ENCODE assay signal across 11 cellular contexts in genomic region chr10:11743461-11744338, GRCh38. TPM values are rescaled to one million over a fixed set of nuclear protein-coding genes. Genes with fewer than 3 reads are reported as not detected.
A peak's percentile ranks its signal among the peaks of the same experiment; 100 is the strongest.
DNase-seq lines count a peak whose midpoint lies in the region; ATAC-seq, FAIRE-seq and TF ChIP-seq lines count a peak whose summit lies in the region.
"Had no signal": no experiment of that assay in that cellular context is flagged by ENCODE, and none has a peak within 500 bp of the region (broad histone marks: within the 10 kb centered on the region; RNA-seq: fewer than 3 reads in every experiment).

No MANE protein-coding gene starts in this region.

- H3K27me3 Mint-ChIP-seq in activated CD4-positive, alpha-beta T cell treated with anti-CD3 and anti-CD28 coated beads, Interleukin-2, amount 10 ng/mL, durations not matched to agents 24 days and 14 days: peaks cover 49% of the 10 kb centered on the region
- H3K27me3 Mint-ChIP-seq in brain: no peaks in the 10 kb centered on the region
- H3K27me3 Mint-ChIP-seq in stimulated activated memory B cell treated with anti-CD40 and anti-IgM and Interleukin-4, amounts not matched to agents 10 μg/mL and 1 μg/mL and 100 μg/mL, for 72 hours: no peaks in the 10 kb centered on the region

- ATAC-seq in stimulated activated memory B cell treated with anti-CD40 and anti-IgM and Interleukin-4, amounts not matched to agents 10 μg/mL and 1 μg/mL and 100 μg/mL, for 72 hours: no peak
- no peak for ATAC-seq in GM19467 (IDR thresholded peaks at IDR 0.05; ENCODE audit: unreplicated experiment)
- no peak for ATAC-seq in HG03442 (IDR thresholded peaks at IDR 0.05; ENCODE audit: unreplicated experiment)

- no peaks in the 10 kb centered on the region for H3K27me3 ChIP-seq in liver (ENCODE audit: control insufficient read depth in 4 of 4, insufficient read depth in 4 of 4, low read length in 3 of 4)
- H3K27me3 ChIP-seq: uterus had no signal

- H3K27ac Mint-ChIP-seq in activated CD4-positive, alpha-beta T cell treated with anti-CD3 and anti-CD28 coated beads, Interleukin-2, amount 10 ng/mL, durations not matched to agents 24 days and 14 days: no peak overlapping the region
- no peak overlapping the region for H3K27ac Mint-ChIP-seq in brain
- peak overlapping the region; percentile 65 for H3K27ac Mint-ChIP-seq in stimulated activated memory B cell treated with anti-CD40 and anti-IgM and Interleukin-4, amounts not matched to agents 10 μg/mL and 1 μg/mL and 100 μg/mL, for 72 hours

- no peaks in the 10 kb centered on the region for H3K9me3 ChIP-seq in liver (ENCODE audit: control insufficient read depth in 4 of 4, low read length in 3 of 4)
- H3K9me3 ChIP-seq: uterus had no signal

- H3K4me3 Mint-ChIP-seq in activated CD4-positive, alpha-beta T cell treated with anti-CD3 and anti-CD28 coated beads, Interleukin-2, amount 10 ng/mL, durations not matched to agents 24 days and 14 days: peak overlapping the region; percentile 64
- H3K4me3 Mint-ChIP-seq in brain: peak overlapping the region in 4 of 5 experiments; percentile 37 to 72 (median 64)
- peak overlapping the region; percentile 71 for H3K4me3 Mint-ChIP-seq in stimulated activated memory B cell treated with anti-CD40 and anti-IgM and Interleukin-4, amounts not matched to agents 10 μg/mL and 1 μg/mL and 100 μg/mL, for 72 hours

- peaks cover 5% of the 10 kb centered on the region for H3K9me3 Mint-ChIP-seq in activated CD4-positive, alpha-beta T cell treated with anti-CD3 and anti-CD28 coated beads, Interleukin-2, amount 10 ng/mL, durations not matched to agents 24 days and 14 days
- peaks cover 3 to 14% (median 11%) of the 10 kb centered on the region in 5 experiments for H3K9me3 Mint-ChIP-seq in brain
- no peaks in the 10 kb centered on the region for H3K9me3 Mint-ChIP-seq in stimulated activated memory B cell treated with anti-CD40 and anti-IgM and Interleukin-4, amounts not matched to agents 10 μg/mL and 1 μg/mL and 100 μg/mL, for 72 hours

- WGBS in liver: 75% methylated on average over 9 of the region's 9 CpGs

- peaks cover 2% of the 10 kb centered on the region for H3K36me3 Mint-ChIP-seq in activated CD4-positive, alpha-beta T cell treated with anti-CD3 and anti-CD28 coated beads, Interleukin-2, amount 10 ng/mL, durations not matched to agents 24 days and 14 days (ENCODE audit: low read depth)
- no peaks in the 10 kb centered on the region for H3K36me3 Mint-ChIP-seq in brain
- peaks cover 12% of the 10 kb centered on the region for H3K36me3 Mint-ChIP-seq in stimulated activated memory B cell treated with anti-CD40 and anti-IgM and Interleukin-4, amounts not matched to agents 10 μg/mL and 1 μg/mL and 100 μg/mL, for 72 hours

- no peak overlapping the region for H3K9ac ChIP-seq in liver (ENCODE audit: low read depth in 1 of 2, low read length in 2 of 2)

- DNase-seq in activated CD4-positive, alpha-beta T cell treated with anti-CD3 and anti-CD28 coated beads, Interleukin-2, amount 10 ng/mL, durations not matched to agents 24 days and 14 days: no peak
- no peak for DNase-seq in activated CD4-positive, alpha-beta T cell treated with anti-CD3 and anti-CD28 coated beads for 48 hours
- DNase-seq in HTR-8/SVneo (ENCODE audit: insufficient read length, low spot score): no peak
- DNase-seq: NCI-H446; stimulated activated CD4-positive, alpha-beta T cell treated with anti-CD3 and anti-CD28 coated beads, Interleukin-2, amount 100 ng/mL, for 48 hours had no signal

- peaks cover 2% of the 10 kb centered on the region for H3K4me1 Mint-ChIP-seq in activated CD4-positive, alpha-beta T cell treated with anti-CD3 and anti-CD28 coated beads, Interleukin-2, amount 10 ng/mL, durations not matched to agents 24 days and 14 days
- peaks cover 7% of the 10 kb centered on the region for H3K4me1 Mint-ChIP-seq in brain
- peaks cover 17% of the 10 kb centered on the region for H3K4me1 Mint-ChIP-seq in stimulated activated memory B cell treated with anti-CD40 and anti-IgM and Interleukin-4, amounts not matched to agents 10 μg/mL and 1 μg/mL and 100 μg/mL, for 72 hours

- TF ChIP-seq RAD21 in liver (IDR thresholded peaks at IDR 0.05): no peak

- peak overlapping the region in 1 of 2 donors; percentile 82 for H3K27ac ChIP-seq in liver (ENCODE audit: low read depth in 1 of 2, low read length in 2 of 2)

- peaks cover 0 to 1% (median 0%) of the 10 kb centered on the region in 4 donors for H3K36me3 ChIP-seq in liver (ENCODE audit: control insufficient read depth in 4 of 4, insufficient read depth in 3 of 4, low read depth in 1 of 4, low read length in 3 of 4)
- H3K36me3 ChIP-seq: uterus had no signal

- H3K4me3 ChIP-seq in liver (ENCODE audit: low read depth in 1 of 3, low read length in 3 of 3): peak overlapping the region in 2 of 3 donors; percentile 72 to 74

- intact Hi-C loops in activated CD4-positive, alpha-beta T cell treated with anti-CD3 and anti-CD28 coated beads, Interleukin-2, amount 10 ng/mL, durations not matched to agents 24 days and 14 days (cut with micrococcal nuclease): no loop called here

- no peak for FAIRE-seq in HTR-8/SVneo (lab: Jason Lieb, UNC)

- H3K4me1 ChIP-seq in liver (ENCODE audit: control insufficient read depth in 4 of 4, insufficient read depth in 4 of 4, low read length in 3 of 4): peaks cover 4 to 39% (median 31%) of the 10 kb centered on the region in 4 donors
- H3K4me1 ChIP-seq: uterus had no signal

- TF ChIP-seq CTCF in brain (conservative IDR thresholded peaks at IDR 0.05): no peak
- no peak for TF ChIP-seq CTCF in liver (IDR thresholded peaks at IDR 0.05; ENCODE audit: low read depth, low read length, missing input control)

TF ChIP-seq in liver, 16 proteins besides CTCF, POLR2A, EP300 and RAD21:
- TF ChIP-seq HNF4A (conservative IDR thresholded peaks at IDR 0.05) (no peak), FOXA1 (IDR thresholded peaks at IDR 0.05) (no peak), FOXA2 (IDR thresholded peaks at IDR 0.05) (no peak), YY1 (IDR thresholded peaks at IDR 0.05) (no peak), REST (IDR thresholded peaks at IDR 0.05) (no peak), EGR1 (IDR thresholded peaks at IDR 0.05; ENCODE audit: low read depth in 2 of 2) (no peak), JUND (IDR thresholded peaks at IDR 0.05) (no peak), ATF3 (IDR thresholded peaks at IDR 0.05) (no peak), RXRA (IDR thresholded peaks at IDR 0.05) (no peak), TAF1 (conservative IDR thresholded peaks at IDR 0.05) (no peak), GABPA (IDR thresholded peaks at IDR 0.05 in 1 of 2, conservative IDR thresholded peaks at IDR 0.05 in 1 of 2) (no peak)

RNA-seq across cellular contexts. Expression of gene ECHDC3, which starts 1.5 kb away (rescaled TPM):
- 0.35 and 0.47 TPM in 2 replicates for total RNA-seq in activated CD4-positive, alpha-beta T cell treated with anti-CD3 and anti-CD28 coated beads, Interleukin-2, amount 10 ng/mL, durations not matched to agents 24 days and 14 days
- 19.5 TPM for polyA plus RNA-seq in brain (ENCODE audit: insufficient read depth, low read depth, low replicate concordance)
- 10 to 100 TPM in 1 of 2 donors, 1 to 10 TPM in 1; 6.1 to 98.3 TPM for total RNA-seq in liver
- 100 to 1,000 TPM in 1 of 2 donors, 10 to 100 TPM in 1; 96.3 to 144 TPM for polyA plus RNA-seq in liver
